Comparison of ENCODE assay signal across 22 cellular contexts in the genomic region with DNA sequence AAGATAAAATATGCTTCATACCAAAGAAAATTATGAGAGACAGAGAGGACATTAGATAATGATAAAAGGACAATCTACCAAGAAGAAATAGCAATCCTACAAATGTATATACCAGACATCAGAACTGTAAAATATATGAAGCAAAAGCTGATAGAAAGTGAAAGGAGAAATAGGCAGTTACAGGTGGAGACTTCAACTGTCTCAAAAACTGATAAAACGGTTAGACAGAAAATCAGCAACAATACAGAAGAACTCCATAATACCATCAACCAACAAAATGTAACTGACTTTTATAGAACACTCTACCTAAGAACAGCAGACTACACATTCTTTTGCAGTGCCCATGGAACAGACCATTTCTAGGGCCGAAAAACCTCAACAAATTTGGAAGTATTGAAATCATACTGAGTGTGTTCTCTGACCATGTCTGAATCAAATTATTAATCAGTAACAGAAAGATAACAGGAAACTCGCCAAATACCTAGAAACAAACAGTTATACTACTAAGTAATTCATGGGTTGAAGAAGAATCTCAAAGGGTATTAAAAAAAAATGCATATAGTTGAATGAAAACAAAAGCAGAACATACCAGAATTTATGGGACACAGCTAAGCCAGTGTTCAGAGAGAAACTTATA.
"Had no signal": no experiment of that assay in that cellular context is flagged by ENCODE, and none has a peak within 500 bp of the region (broad histone marks: within the 10 kb centered on the region; RNA-seq: fewer than 3 reads in every experiment).

No MANE protein-coding gene starts in this region.

- H3K4me3 Mint-ChIP-seq: activated CD4-positive, alpha-beta memory T cell treated with anti-CD3 and anti-CD28 coated beads, Interleukin-2, amount 10 ng/mL, durations not matched to agents 7 days and 5 days; activated CD4-positive, alpha-beta T cell treated with anti-CD3 and anti-CD28 coated beads, Interleukin-2, amount 10 ng/mL, durations not matched to agents 24 days and 14 days; activated naive CD4-positive, alpha-beta T cell treated with anti-CD3 and anti-CD28 coated beads for 36 hours; activated naive CD8-positive, alpha-beta T cell treated with anti-CD3 and anti-CD28 coated beads, Interleukin-2, amount 10 ng/mL, durations not matched to agents 7 days and 5 days; activated T-cell treated with anti-CD3 and anti-CD28 coated beads, Interleukin-2, amount 50 U/mL, for 72 hours; stimulated activated naive B cell treated with anti-CD40 and anti-IgM and Interleukin-4, amounts not matched to agents 10 μg/mL and 1 μg/mL and 100 μg/mL, for 72 hours had no signal

- H3K27me3 Mint-ChIP-seq: activated CD4-positive, alpha-beta memory T cell treated with anti-CD3 and anti-CD28 coated beads, Interleukin-2, amount 10 ng/mL, durations not matched to agents 7 days and 5 days; activated CD4-positive, alpha-beta T cell treated with anti-CD3 and anti-CD28 coated beads, Interleukin-2, amount 10 ng/mL, durations not matched to agents 24 days and 14 days; activated naive CD8-positive, alpha-beta T cell treated with anti-CD3 and anti-CD28 coated beads, Interleukin-2, amount 10 ng/mL, durations not matched to agents 7 days and 5 days; naive B cell; stimulated activated naive B cell treated with anti-CD40 and anti-IgM and Interleukin-4, amounts not matched to agents 10 μg/mL and 1 μg/mL and 100 μg/mL, for 72 hours had no signal

- ATAC-seq: activated CD4-positive, CD25-positive, alpha-beta regulatory T cell treated with anti-CD3 and anti-CD28 coated beads, Interleukin-2, amount 50 U/mL, for 24 hours; activated T-cell treated with anti-CD3 and anti-CD28 coated beads, Interleukin-2, amount 50 U/mL, for 72 hours; gastroesophageal sphincter; left cardiac atrium; lower lobe of right lung; stimulated activated naive B cell treated with anti-CD40 and anti-IgM and Interleukin-4, amounts not matched to agents 10 μg/mL and 1 μg/mL and 100 μg/mL, for 72 hours had no signal

- DNase-seq: activated CD4-positive, alpha-beta memory T cell treated with anti-CD3 and anti-CD28 coated beads, Interleukin-2, amount 10 ng/mL, durations not matched to agents 7 days and 5 days; activated CD4-positive, alpha-beta T cell treated with anti-CD3 and anti-CD28 coated beads, Interleukin-2, amount 10 ng/mL, durations not matched to agents 24 days and 14 days; activated effector memory CD4-positive, alpha-beta T cell treated with Interleukin-2 at 50 U/mL for 16 hours; activated naive CD4-positive, alpha-beta T cell treated with anti-CD3 and anti-CD28 coated beads for 36 hours; activated naive CD8-positive, alpha-beta T cell treated with anti-CD3 and anti-CD28 coated beads, Interleukin-2, amount 10 ng/mL, durations not matched to agents 7 days and 5 days; activated T-cell treated with anti-CD3 and anti-CD28 coated beads, Interleukin-2, amount 50 U/mL, for 72 hours; amniotic stem cell; cortex of kidney; head of caudate nucleus; islet precursor cell; left cardiac atrium; lower lobe of right lung; naive B cell; retina; stimulated activated CD4-positive, alpha-beta T cell treated with anti-CD3 and anti-CD28 coated beads, Interleukin-2, amount 100 ng/mL, for 48 hours; stimulated activated CD8-positive, alpha-beta memory T cell treated with anti-CD3 and anti-CD28 coated beads, Interleukin-4, amount 100 ng/mL, for 48 hours; stimulated activated naive B cell treated with anti-CD40 and anti-IgM and Interleukin-4, amounts not matched to agents 10 μg/mL and 1 μg/mL and 100 μg/mL, for 72 hours; testis; trophoblast cell; uterus had no signal

- H3K27ac Mint-ChIP-seq: activated CD4-positive, alpha-beta memory T cell treated with anti-CD3 and anti-CD28 coated beads, Interleukin-2, amount 10 ng/mL, durations not matched to agents 7 days and 5 days; activated CD4-positive, alpha-beta T cell treated with anti-CD3 and anti-CD28 coated beads, Interleukin-2, amount 10 ng/mL, durations not matched to agents 24 days and 14 days; activated naive CD4-positive, alpha-beta T cell treated with anti-CD3 and anti-CD28 coated beads for 36 hours; activated naive CD8-positive, alpha-beta T cell treated with anti-CD3 and anti-CD28 coated beads, Interleukin-2, amount 10 ng/mL, durations not matched to agents 7 days and 5 days; activated T-cell treated with anti-CD3 and anti-CD28 coated beads, Interleukin-2, amount 50 U/mL, for 72 hours; naive B cell; stimulated activated naive B cell treated with anti-CD40 and anti-IgM and Interleukin-4, amounts not matched to agents 10 μg/mL and 1 μg/mL and 100 μg/mL, for 72 hours had no signal

- H3K4me1 Mint-ChIP-seq: activated CD4-positive, alpha-beta T cell treated with anti-CD3 and anti-CD28 coated beads, Interleukin-2, amount 10 ng/mL, durations not matched to agents 24 days and 14 days; activated naive CD8-positive, alpha-beta T cell treated with anti-CD3 and anti-CD28 coated beads, Interleukin-2, amount 10 ng/mL, durations not matched to agents 7 days and 5 days; naive B cell; stimulated activated naive B cell treated with anti-CD40 and anti-IgM and Interleukin-4, amounts not matched to agents 10 μg/mL and 1 μg/mL and 100 μg/mL, for 72 hours had no signal
